In the genomic region with DNA sequence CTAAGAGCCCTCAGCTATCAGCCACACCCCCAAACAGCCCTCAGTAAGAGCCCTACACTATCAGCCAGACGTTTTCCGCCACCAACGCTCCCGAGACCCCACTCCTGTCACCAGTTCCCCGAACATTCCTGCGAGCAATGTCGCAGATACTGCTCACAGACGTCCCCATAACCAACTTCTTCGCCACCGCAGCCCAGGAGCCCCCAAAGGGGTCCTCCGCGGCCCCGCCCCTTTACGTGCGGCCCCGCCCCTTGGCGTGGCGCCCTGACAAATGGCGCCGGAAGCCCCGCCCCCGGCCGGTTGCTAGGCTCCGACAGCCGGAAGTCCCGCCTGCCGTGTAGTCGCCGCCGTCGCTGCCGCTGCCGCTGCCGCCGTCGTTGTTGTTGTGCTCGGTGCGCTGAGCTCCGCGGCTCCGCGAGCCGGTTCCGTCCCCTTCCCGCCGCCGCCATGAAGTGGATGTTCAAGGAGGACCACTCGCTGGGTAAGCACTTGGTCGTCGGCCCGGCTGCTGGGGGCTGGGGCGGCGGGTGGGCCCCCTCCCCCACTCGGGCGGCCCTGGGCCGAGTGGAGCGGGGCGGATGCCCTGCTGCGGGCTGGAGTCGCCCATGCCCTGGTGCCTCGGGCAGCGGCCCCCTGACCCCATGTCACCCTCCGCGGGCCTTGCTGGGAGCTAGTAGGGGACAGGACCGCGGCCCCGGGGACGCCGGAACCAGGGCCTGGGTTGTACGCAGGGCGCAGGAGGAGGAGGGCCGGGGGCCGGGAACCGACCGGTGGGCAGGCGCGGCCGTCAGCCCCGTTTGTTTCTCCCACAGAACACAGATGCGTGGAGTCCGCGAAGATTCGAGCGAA, we compare ENCODE assay signal across 8 cellular contexts. TPM values are rescaled to one million over a fixed set of nuclear protein-coding genes. Genes with fewer than 3 reads are reported as not detected.
DNase-seq lines count a peak whose midpoint lies in the region; ATAC-seq and TF ChIP-seq lines count a peak whose summit lies in the region.

A gene with protein sequence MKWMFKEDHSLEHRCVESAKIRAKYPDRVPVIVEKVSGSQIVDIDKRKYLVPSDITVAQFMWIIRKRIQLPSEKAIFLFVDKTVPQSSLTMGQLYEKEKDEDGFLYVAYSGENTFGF (plus strand): TSS at position 340 of the 849 bp plus-strand sequence. CDS start 108 bp downstream, at position 448.

- H3K4me3 ChIP-seq in PC-9 (peak within 1 kb of the TSS; percentile 94), esophagus (ENCODE audit: low read depth in 1 of 2, low read length in 2 of 2) (peak within 1 kb of the TSS; percentile 74 to 98), muscle layer of colon (ENCODE audit: low read depth in 1 of 2, low read length in 2 of 2) (peak within 1 kb of the TSS; percentile 97 to 99)

- intact Hi-C loops in PC-9 (cut with micrococcal nuclease; ENCODE audit: unreplicated experiment) = loop anchor here (1.0 to 2.0 kb wide), 3 partner anchors 49 to 95 kb away; partner anchors contain the start of gene ADAT1

- H3K27me3 ChIP-seq in PC-9 (ENCODE audit: insufficient read depth, low read depth) = no peaks in the 10 kb centered on the region
- no peaks in the 10 kb centered on the region for H3K27me3 ChIP-seq in esophagus (ENCODE audit: control insufficient read depth in 1 of 2, insufficient read depth in 2 of 2, low read length in 2 of 2)
- no peaks in the 10 kb centered on the region for H3K27me3 ChIP-seq in muscle layer of colon (ENCODE audit: control insufficient read depth in 1 of 2, insufficient read depth in 2 of 2, low read length in 2 of 2)

- peak within 1 kb of the TSS; percentile 90 for H2AFZ ChIP-seq in PC-9

- H4K20me1 ChIP-seq in PC-9 (ENCODE audit: insufficient read depth) = peaks cover 9% of the 10 kb centered on the region; the same call in 1 of the 2 replicates

- H3K4me2 ChIP-seq in PC-9 = peak within 1 kb of the TSS; percentile 99

- DNase-seq in DMS114 treated with DMSO at 0.1 percent for 48 hours (lab: John Stamatoyannopoulos, UW; ENCODE audit: unreplicated experiment) = peak; percentile 72
- peak; percentile 57 to 82 for DNase-seq in PC-9
- DNase-seq in activated T-cell treated with anti-CD3 and anti-CD28 coated beads, Interleukin-2, amount 50 U/mL, for 4 hours = peak; percentile 91
- peak; percentile 84 to 87 for DNase-seq in stimulated activated CD8-positive, alpha-beta memory T cell treated with anti-CD3 and anti-CD28 coated beads, Interleukin-7, amount 100 ng/mL, for 1 hour (ENCODE audit: low read depth in 2 of 2)

- H3K9me3 ChIP-seq in PC-9 (ENCODE audit: insufficient read depth, low read depth) (no peaks in the 10 kb centered on the region), esophagus (ENCODE audit: control insufficient read depth in 2 of 2, insufficient read depth in 1 of 2, low read depth in 1 of 2, low read length in 1 of 2) (no peaks in the 10 kb centered on the region), muscle layer of colon (ENCODE audit: low read length) (no peaks in the 10 kb centered on the region)

- H3K4me3 Mint-ChIP-seq in IgD-negative memory B cell = peak within 1 kb of the TSS; percentile 85 to 99 (median 97)
- peak within 1 kb of the TSS; percentile 94 for H3K4me3 Mint-ChIP-seq in activated T-cell treated with anti-CD3 and anti-CD28 coated beads, Interleukin-2, amount 50 U/mL, for 4 hours

- H3K27ac Mint-ChIP-seq in IgD-negative memory B cell = peak within 1 kb of the TSS; percentile 87 to 99 (median 99)

- 0% methylated on average over 63 to 84 of the region's 84 CpGs for WGBS in esophagus, 2 donors

- CTCF ChIA-PET in PC-9 (lab: Charles Lee) = interaction anchor here (2.5 kb wide), 1 partner anchor 49 kb away, joined by 12 read pairs; no protein-coding TSS in a partner anchor

- peak; percentile 66 for ATAC-seq in GM21576 (IDR thresholded peaks at IDR 0.05; ENCODE audit: unreplicated experiment)
- ATAC-seq in activated T-cell treated with anti-CD3 and anti-CD28 coated beads, Interleukin-2, amount 50 U/mL, for 4 hours = peak; percentile 79

- H3K27me3 Mint-ChIP-seq in IgD-negative memory B cell = no peaks in the 10 kb centered on the region
- H3K27me3 Mint-ChIP-seq in activated T-cell treated with anti-CD3 and anti-CD28 coated beads, Interleukin-2, amount 50 U/mL, for 4 hours (ENCODE audit: low read depth) = peaks cover 14% of the 10 kb centered on the region

- H3K9ac ChIP-seq in muscle layer of colon (ENCODE audit: low read length) = peak within 1 kb of the TSS; percentile 88

- H3F3A ChIP-seq in PC-9 (ENCODE audit: insufficient read depth, low read depth) = peaks cover 13% of the 10 kb centered on the region; the same call in 1 of the 2 replicates

- no peaks in the 10 kb centered on the region for H3K9me3 Mint-ChIP-seq in IgD-negative memory B cell
- H3K9me3 Mint-ChIP-seq in activated T-cell treated with anti-CD3 and anti-CD28 coated beads, Interleukin-2, amount 50 U/mL, for 4 hours = no peaks in the 10 kb centered on the region

- no TSS peak for BruUV-seq in PC-9 (replicated peaks; lab: Mats Ljungman, UMichigan)

- peaks cover 2% of the 10 kb centered on the region for H3K36me3 Mint-ChIP-seq in IgD-negative memory B cell
- peaks cover 13% of the 10 kb centered on the region for H3K36me3 Mint-ChIP-seq in activated T-cell treated with anti-CD3 and anti-CD28 coated beads, Interleukin-2, amount 50 U/mL, for 4 hours (ENCODE audit: insufficient read depth)

- H3K36me3 ChIP-seq in PC-9 (ENCODE audit: low read depth) (peaks cover 28% of the 10 kb centered on the region), esophagus (ENCODE audit: control insufficient read depth in 2 of 2, insufficient read depth in 2 of 2, low read length in 1 of 2) (peaks cover 0 to 10% of the 10 kb centered on the region in 2 donors), muscle layer of colon (ENCODE audit: insufficient read depth, low read length) (peaks cover 32% of the 10 kb centered on the region)

- H3K27ac ChIP-seq in PC-9 = no peak within 1 kb of the TSS
- peak within 1 kb of the TSS; percentile 72 to 85 for H3K27ac ChIP-seq in esophagus (ENCODE audit: low read depth in 2 of 2, low read length in 1 of 2)
- H3K27ac ChIP-seq in muscle layer of colon (ENCODE audit: low read depth, low read length) = peak within 1 kb of the TSS; percentile 79

- no peak for TF ChIP-seq CTCF in PC-9 (conservative IDR thresholded peaks at IDR 0.05)

- no peaks in the 10 kb centered on the region for H3K9me2 ChIP-seq in PC-9 (ENCODE audit: insufficient read depth)

- peaks cover 10 to 39% (median 13%) of the 10 kb centered on the region in 3 donors for H3K4me1 Mint-ChIP-seq in IgD-negative memory B cell
- H3K4me1 Mint-ChIP-seq in activated T-cell treated with anti-CD3 and anti-CD28 coated beads, Interleukin-2, amount 50 U/mL, for 4 hours (ENCODE audit: low read depth) = peaks cover 40% of the 10 kb centered on the region

- H3K4me1 ChIP-seq in PC-9 (replicated peaks; ENCODE audit: insufficient read depth) (peaks cover 17% of the 10 kb centered on the region; the same call in 1 of the 2 replicates), esophagus (ENCODE audit: control insufficient read depth in 2 of 2, insufficient read depth in 2 of 2, low read length in 1 of 2) (peaks cover 0 to 8% of the 10 kb centered on the region in 2 donors), muscle layer of colon (ENCODE audit: insufficient read depth, low read length) (peaks cover 31% of the 10 kb centered on the region)

- POLR2A ChIA-PET in PC-9 (lab: Charles Lee; ENCODE audit: unreplicated experiment) = interaction anchor here (0.5 kb wide), 1 partner anchor 83 kb away, joined by 3 read pairs; no protein-coding TSS in a partner anchor

- peaks cover 25% of the 10 kb centered on the region for H3K79me2 ChIP-seq in PC-9 (ENCODE audit: low read depth)

RNA-seq across cellular contexts. Expression of the gene that starts here (rescaled TPM):
- polyA plus RNA-seq in IgD-negative memory B cell (307 TPM), esophagus (10 to 100 TPM; 83.1 to 96.6 TPM)
- 86.1 and 103 TPM in 2 replicates for total RNA-seq in PC-9 (2021)
- 10 to 100 TPM; 51.2 to 56.0 (median 53.7) TPM for total RNA-seq in activated T-cell treated with anti-CD3 and anti-CD28 coated beads, Interleukin-2, amount 50 U/mL, for 4 hours
